13 cellular contexts compared by ENCODE assay signal in genomic region chr11:133745791-133746190, GRCh38.
DNase-seq lines count a peak whose midpoint lies in the region; ATAC-seq and TF ChIP-seq lines count a peak whose summit lies in the region.
"Had no signal": no experiment of that assay in that cellular context is flagged by ENCODE, and none has a peak within 500 bp of the region (broad histone marks: within the 10 kb centered on the region; RNA-seq: fewer than 3 reads in every experiment).

No MANE protein-coding gene starts in this region.

- ATAC-seq in GM23338 = no peak
- ATAC-seq in activated T-cell treated with anti-CD3 and anti-CD28 coated beads, Interleukin-2, amount 50 U/mL, for 4 hours = no peak
- ATAC-seq in HG02588 (IDR thresholded peaks at IDR 0.05; ENCODE audit: unreplicated experiment) = no peak
- ATAC-seq in PC-3 = no peak
- ATAC-seq: A549, HepG2 had no signal

- intact Hi-C loops in PC-3 (cut with micrococcal nuclease) = no loop called here

- POLR2A ChIA-PET in PC-3 (lab: Charles Lee; ENCODE audit: unreplicated experiment) = no interaction called here

- peak overlapping the region in 1 of 10 experiments; percentile 36; a peak in 1 of 20 replicates for H3K4me3 ChIP-seq in BLaER1 treated with 17β-estradiol and CSF1 and Interleukin-3, amounts not matched to agents 10 nM and 100 nM
- H3K4me3 ChIP-seq in GM23338 (no peak overlapping the region), PC-3 (ENCODE audit: low read length) (no peak overlapping the region)
- H3K4me3 ChIP-seq: A549 had no signal

- peaks cover 0 to 12% (median 9%) of the 10 kb centered on the region in 11 experiments; a peak in 13 of 22 replicates for H3K9me3 ChIP-seq in BLaER1 treated with 17β-estradiol and CSF1 and Interleukin-3, amounts not matched to agents 10 nM and 100 nM (replicated peaks in 1 of 11)
- peaks cover 32% of the 10 kb centered on the region for H3K9me3 ChIP-seq in PC-3 (ENCODE audit: low read length)
- H3K9me3 ChIP-seq: A549 had no signal

- H3K27me3 Mint-ChIP-seq in GM23338 (ENCODE audit: insufficient read depth, low read depth, poor library complexity) = peaks cover 12% of the 10 kb centered on the region
- H3K27me3 Mint-ChIP-seq in activated T-cell treated with anti-CD3 and anti-CD28 coated beads, Interleukin-2, amount 50 U/mL, for 4 hours (ENCODE audit: low read depth) = peaks cover 4% of the 10 kb centered on the region
- H3K27me3 Mint-ChIP-seq: CD4-positive, CD25-positive, alpha-beta regulatory T cell had no signal

- no peaks in the 10 kb centered on the region for H3K27me3 ChIP-seq in BLaER1 treated with 17β-estradiol and CSF1 and Interleukin-3, amounts not matched to agents 10 nM and 100 nM
- no peaks in the 10 kb centered on the region for H3K27me3 ChIP-seq in GM23338 (ENCODE audit: insufficient read depth)
- H3K27me3 ChIP-seq in PC-3 (ENCODE audit: low read length) = no peaks in the 10 kb centered on the region

- H3K27ac ChIP-seq in BLaER1 treated with 17β-estradiol and CSF1 and Interleukin-3, amounts not matched to agents 10 nM and 100 nM = peak overlapping the region in 5 of 11 experiments; percentile 58 to 87 (median 79); a peak in 10 of 22 replicates
- no peak overlapping the region for H3K27ac ChIP-seq in GM23338 (ENCODE audit: low read depth)
- no peak overlapping the region for H3K27ac ChIP-seq in PC-3 (ENCODE audit: low read length)
- H3K27ac ChIP-seq: A549 had no signal

- H3K9me2 ChIP-seq in GM23338 (ENCODE audit: insufficient read depth) (no peaks in the 10 kb centered on the region), PC-3 (replicated peaks; ENCODE audit: low read length) (no peaks in the 10 kb centered on the region)

- H3K36me3 ChIP-seq in BLaER1 treated with 17β-estradiol and CSF1 and Interleukin-3, amounts not matched to agents 10 nM and 100 nM = no peaks in the 10 kb centered on the region
- H3K36me3 ChIP-seq in GM23338 (ENCODE audit: insufficient read depth) (no peaks in the 10 kb centered on the region), PC-3 (ENCODE audit: low read depth, low read length) (no peaks in the 10 kb centered on the region)

- H3K4me1 ChIP-seq in BLaER1 treated with 17β-estradiol and CSF1 and Interleukin-3, amounts not matched to agents 10 nM and 100 nM = peaks cover 10 to 56% (median 40%) of the 10 kb centered on the region in 10 experiments
- peaks cover 6% of the 10 kb centered on the region; the same call in 1 of the 2 replicates for H3K4me1 ChIP-seq in GM23338 (ENCODE audit: insufficient read depth)
- no peaks in the 10 kb centered on the region for H3K4me1 ChIP-seq in PC-3 (ENCODE audit: insufficient read depth, low read length)
- H3K4me1 ChIP-seq: A549 had no signal

- CTCF ChIA-PET in PC-3 (lab: Charles Lee) = no interaction called here

- H3K27ac Mint-ChIP-seq in GM23338 = no peak overlapping the region
- H3K27ac Mint-ChIP-seq: CD4-positive, CD25-positive, alpha-beta regulatory T cell; HFFc6 had no signal

- peak overlapping the region in 10 of 11 experiments; percentile 44 to 89 (median 78); a peak in 18 of 22 replicates for H3K4me2 ChIP-seq in BLaER1 treated with 17β-estradiol and CSF1 and Interleukin-3, amounts not matched to agents 10 nM and 100 nM
- H3K4me2 ChIP-seq in GM23338 (peak overlapping the region; percentile 14; the same call in 1 of the 2 replicates), PC-3 (ENCODE audit: low read length) (no peak overlapping the region)
- H3K4me2 ChIP-seq: A549 had no signal

- no peaks in the 10 kb centered on the region for H4K20me1 ChIP-seq in BLaER1 treated with 17β-estradiol and CSF1 and Interleukin-3, amounts not matched to agents 10 nM and 100 nM
- H4K20me1 ChIP-seq in GM23338 (replicated peaks; ENCODE audit: insufficient read depth) (no peaks in the 10 kb centered on the region), PC-3 (ENCODE audit: low read length) (no peaks in the 10 kb centered on the region)

- no peak for TF ChIP-seq CTCF in GM23338 (conservative IDR thresholded peaks at IDR 0.05; ENCODE audit: low read depth in 2 of 2)
- no peak for TF ChIP-seq CTCF in PC-3 (conservative IDR thresholded peaks at IDR 0.05; ENCODE audit: low read depth, low read length)

- BruUV-seq in PC-3 (replicated peaks; lab: Mats Ljungman, UMichigan) = no TSS peak

- no peak for DNase-seq in GM23338 (ENCODE audit: low spot score)
- peak; percentile 2 for DNase-seq in cerebellar cortex (ENCODE audit: low spot score)
- no peak for DNase-seq in activated T-cell treated with anti-CD3 and anti-CD28 coated beads, Interleukin-2, amount 50 U/mL, for 4 hours
- no peak for DNase-seq in PC-3
- DNase-seq: CD4-positive, CD25-positive, alpha-beta regulatory T cell; DMS79 treated with DMSO at 0.1 percent for 48 hours; EL; HCEC 1CT; HFFc6 had no signal

- H2AFZ ChIP-seq in GM23338 = no peak overlapping the region
- no peak overlapping the region for H2AFZ ChIP-seq in PC-3 (ENCODE audit: low read length)

- H3K79me2 ChIP-seq in GM23338 (replicated peaks; ENCODE audit: insufficient read depth) (no peaks in the 10 kb centered on the region), PC-3 (ENCODE audit: low read length) (no peaks in the 10 kb centered on the region)

- H3K36me3 Mint-ChIP-seq in GM23338 (ENCODE audit: low read depth) = no peaks in the 10 kb centered on the region
- no peaks in the 10 kb centered on the region for H3K36me3 Mint-ChIP-seq in activated T-cell treated with anti-CD3 and anti-CD28 coated beads, Interleukin-2, amount 50 U/mL, for 4 hours (ENCODE audit: insufficient read depth)

- peaks cover 4% of the 10 kb centered on the region; the same call in 2 of the 3 replicates for H3K9me3 Mint-ChIP-seq in GM23338
- H3K9me3 Mint-ChIP-seq in activated T-cell treated with anti-CD3 and anti-CD28 coated beads, Interleukin-2, amount 50 U/mL, for 4 hours = no peaks in the 10 kb centered on the region

- H3F3A ChIP-seq in GM23338 (replicated peaks; ENCODE audit: low read depth) = no peaks in the 10 kb centered on the region
- no peaks in the 10 kb centered on the region for H3F3A ChIP-seq in PC-3 (ENCODE audit: low read length, unreplicated experiment)

- peaks cover 28% of the 10 kb centered on the region; the same call in 2 of the 3 replicates for H3K4me1 Mint-ChIP-seq in GM23338
- H3K4me1 Mint-ChIP-seq in activated T-cell treated with anti-CD3 and anti-CD28 coated beads, Interleukin-2, amount 50 U/mL, for 4 hours (ENCODE audit: low read depth) = no peaks in the 10 kb centered on the region
- H3K4me1 Mint-ChIP-seq: CD4-positive, CD25-positive, alpha-beta regulatory T cell had no signal

- H3K4me3 Mint-ChIP-seq in GM23338 = no peak overlapping the region
- H3K4me3 Mint-ChIP-seq in activated T-cell treated with anti-CD3 and anti-CD28 coated beads, Interleukin-2, amount 50 U/mL, for 4 hours = no peak overlapping the region
- H3K4me3 Mint-ChIP-seq: CD4-positive, CD25-positive, alpha-beta regulatory T cell; HFFc6 had no signal

- peak overlapping the region in 4 of 11 experiments; percentile 52 to 69 (median 61); a peak in 8 of 22 replicates for H3K9ac ChIP-seq in BLaER1 treated with 17β-estradiol and CSF1 and Interleukin-3, amounts not matched to agents 10 nM and 100 nM
- H3K9ac ChIP-seq in PC-3 (ENCODE audit: low read length) = no peak overlapping the region

TF ChIP-seq in GM23338, 12 proteins besides CTCF, POLR2A, EP300 and RAD21 (continues in another document):
- no peak for TF ChIP-seq NANOG (IDR thresholded peaks at IDR 0.05; ENCODE audit: borderline replicate concordance)
